ENCODE assay signal across 22 cellular contexts in genomic region chr9:87708989-87709706, GRCh38. TPM values are rescaled to one million over a fixed set of nuclear protein-coding genes. Genes with fewer than 3 reads are reported as not detected.
DNase-seq lines count a peak whose midpoint lies in the region; ATAC-seq, FAIRE-seq and TF ChIP-seq lines count a peak whose summit lies in the region.
"Had no signal": no experiment of that assay in that cellular context is flagged by ENCODE, and none has a peak within 500 bp of the region (broad histone marks: within the 10 kb centered on the region; RNA-seq: fewer than 3 reads in every experiment).

No MANE protein-coding gene starts in this region.

- SMC1A ChIA-PET in GM12878 (lab: Charles Lee; ENCODE audit: uncharacterized antibody, unreplicated experiment): no interaction called here

- no peaks in the 10 kb centered on the region for H3K79me2 ChIP-seq in GM12878 (ENCODE audit: control insufficient read depth, insufficient read depth, low read length)

- peak; percentile 45 to 62 for ATAC-seq in CD4-positive, CD25-positive, alpha-beta regulatory T cell (ENCODE audit: low read depth in 2 of 2)
- ATAC-seq in GM12878 (peak; percentile 53), omental fat pad (ENCODE audit: low FRiP score) (no peak), GM21423 (IDR thresholded peaks at IDR 0.05; ENCODE audit: unreplicated experiment) (no peak)
- ATAC-seq: HCT116, Right ventricle myocardium inferior, upper lobe of right lung had no signal

- POLR2A ChIA-PET in GM12878 (lab: Charles Lee): no interaction called here

- intact Hi-C loops in GM12878 (cut with micrococcal nuclease; ENCODE audit: unreplicated experiment): no loop called here

- peaks cover 0 to 2% (median 0%) of the 10 kb centered on the region in 7 donors for H3K9me3 Mint-ChIP-seq in CD4-positive, CD25-positive, alpha-beta regulatory T cell
- no peaks in the 10 kb centered on the region for H3K9me3 Mint-ChIP-seq in T-helper 1 cell treated with Interleukin-12 subunit alpha and Interleukin-12 subunit beta and Interleukin-4 antibody, amounts not matched to agents 30 μg/mL and 1 μg/mL, for 36 hours

- no TSS peak for BruUV-seq in GM12878 (replicated peaks; lab: Mats Ljungman, UMichigan)

- no peaks in the 10 kb centered on the region for H3K9me3 ChIP-seq in CD4-positive, CD25-positive, alpha-beta regulatory T cell (ENCODE audit: control insufficient read depth in 2 of 2, low read length in 2 of 2)
- no peaks in the 10 kb centered on the region for H3K9me3 ChIP-seq in GM12878 (replicated peaks; ENCODE audit: control insufficient read depth, insufficient read depth, low read length)
- H3K9me3 ChIP-seq: upper lobe of right lung had no signal

- H3K4me3 Mint-ChIP-seq in CD4-positive, CD25-positive, alpha-beta regulatory T cell: peak overlapping the region in 2 of 4 donors; percentile 34 to 74
- H3K4me3 Mint-ChIP-seq in T-helper 1 cell treated with Interleukin-12 subunit alpha and Interleukin-12 subunit beta and Interleukin-4 antibody, amounts not matched to agents 30 μg/mL and 1 μg/mL, for 36 hours: peak overlapping the region; percentile 44
- H3K4me3 Mint-ChIP-seq: IgD-negative memory B cell had no signal

- WGBS in GM12878 (ENCODE audit: insufficient coverage, insufficient replicate concordance, low lambda C conversion rate, missing lambda C conversion rate): 22% methylated on average over 7 of the region's 7 CpGs

- FAIRE-seq in GM12878 (lab: Jason Lieb, UNC): peak; percentile 74

- H3K4me3 ChIP-seq in CD4-positive, CD25-positive, alpha-beta regulatory T cell (ENCODE audit: low read depth, low read length): peak overlapping the region; percentile 43
- no peak overlapping the region for H3K4me3 ChIP-seq in GM12878
- no peak overlapping the region for H3K4me3 ChIP-seq in coronary artery
- H3K4me3 ChIP-seq: upper lobe of right lung had no signal

- H3K36me3 ChIP-seq in CD4-positive, CD25-positive, alpha-beta regulatory T cell (ENCODE audit: control insufficient read depth, insufficient read depth, low read length): no peaks in the 10 kb centered on the region
- H3K36me3 ChIP-seq in GM12878 (ENCODE audit: control insufficient read depth in 2 of 2, insufficient read depth in 2 of 2, low read length in 1 of 2): peaks cover 5 to 10% of the 10 kb centered on the region in 2 experiments; a peak in 3 of 4 replicates

- in situ Hi-C loops in GM12878 (cut with MboI): no loop called here

- H3K4me1 ChIP-seq in CD4-positive, CD25-positive, alpha-beta regulatory T cell (ENCODE audit: control insufficient read depth, insufficient read depth, low read length, poor library complexity, severe bottlenecking): no peaks in the 10 kb centered on the region
- peaks cover 15% of the 10 kb centered on the region for H3K4me1 ChIP-seq in GM12878 (ENCODE audit: control insufficient read depth, insufficient read depth, low read length)

- 0 out of 2 replicates have a peak overlapping the region, but pooled peaks have one; percentile 13 for H3K4me2 ChIP-seq in GM12878 (ENCODE audit: control insufficient read depth, insufficient read depth)

- no peaks in the 10 kb centered on the region for H3K27me3 ChIP-seq in CD4-positive, CD25-positive, alpha-beta regulatory T cell (ENCODE audit: control insufficient read depth, insufficient read depth, low read length)
- no peaks in the 10 kb centered on the region; a peak in 1 of 4 replicates for H3K27me3 ChIP-seq in GM12878 (replicated peaks in 1 of 2; ENCODE audit: control insufficient read depth in 2 of 2, insufficient read depth in 2 of 2, low read length in 1 of 2)
- H3K27me3 ChIP-seq: upper lobe of right lung had no signal

- TF ChIP-seq RAD21 in GM12878 (IDR thresholded peaks at IDR 0.05; ENCODE audit: insufficient read depth, low read depth, low read length): no peak

- no peaks in the 10 kb centered on the region for H4K20me1 ChIP-seq in GM12878 (ENCODE audit: control insufficient read depth, insufficient read depth)

- no peaks in the 10 kb centered on the region for H3K36me3 Mint-ChIP-seq in CD4-positive, CD25-positive, alpha-beta regulatory T cell
- peaks cover 2% of the 10 kb centered on the region for H3K36me3 Mint-ChIP-seq in T-helper 1 cell treated with Interleukin-12 subunit alpha and Interleukin-12 subunit beta and Interleukin-4 antibody, amounts not matched to agents 30 μg/mL and 1 μg/mL, for 36 hours (ENCODE audit: low read depth)
- H3K36me3 Mint-ChIP-seq: IgD-negative memory B cell had no signal

- TF ChIP-seq CTCF in GM12878 (IDR thresholded peaks at IDR 0.05 in 2 of 3, conservative IDR thresholded peaks at IDR 0.05 in 1 of 3; ENCODE audit: control insufficient read depth in 2 of 3, extremely low read depth in 1 of 3, insufficient read depth in 1 of 3, low read depth in 3 of 3, low read length in 3 of 3) (no peak), omental fat pad (IDR thresholded peaks at IDR 0.05) (no peak), coronary artery (IDR thresholded peaks at IDR 0.05) (no peak)

- peaks cover 11% of the 10 kb centered on the region for H3K27me3 Mint-ChIP-seq in CD4-positive, CD25-positive, alpha-beta regulatory T cell
- H3K27me3 Mint-ChIP-seq in T-helper 1 cell treated with Interleukin-12 subunit alpha and Interleukin-12 subunit beta and Interleukin-4 antibody, amounts not matched to agents 30 μg/mL and 1 μg/mL, for 36 hours (ENCODE audit: low read depth): peaks cover 40% of the 10 kb centered on the region

- DNase-seq in activated T-cell treated with anti-CD3 and anti-CD28 coated beads for 24 hours (ENCODE audit: low read depth) (peak; percentile 8), GM12878 (ENCODE audit: low read depth, low spot score) (no peak), omental fat pad (ENCODE audit: low spot score) (no peak), coronary artery (ENCODE audit: low spot score) (no peak)
- DNase-seq in activated T-cell treated with anti-CD3 and anti-CD28 coated beads, Interleukin-2, amount 50 U/mL, for 1 hour: no peak
- DNase-seq in CD4-positive, CD25-positive, alpha-beta regulatory T cell: peak in 1 of 3 donors; percentile 61
- DNase-seq: ACHN; anterior cingulate cortex; C1 segment of cervical spinal cord; DMS153; NCI-H1105 treated with DMSO at 0.1 percent for 48 hours; NCI-H2029 treated with DMSO at 0.1 percent for 48 hours; OCI-M1; retina; stimulated activated CD8-positive, alpha-beta memory T cell treated with anti-CD3 and anti-CD28 coated beads, Interleukin-4, amount 100 ng/mL, for 48 hours; substantia nigra; upper lobe of right lung had no signal

- RAD21 ChIA-PET in GM12878 (lab: Charles Lee; ENCODE audit: unreplicated experiment): no interaction called here

- H3K27ac Mint-ChIP-seq in CD4-positive, CD25-positive, alpha-beta regulatory T cell: peak overlapping the region; percentile 6 to 79 (median 62)
- peak overlapping the region; percentile 55 for H3K27ac Mint-ChIP-seq in T-helper 1 cell treated with Interleukin-12 subunit alpha and Interleukin-12 subunit beta and Interleukin-4 antibody, amounts not matched to agents 30 μg/mL and 1 μg/mL, for 36 hours
- H3K27ac Mint-ChIP-seq: IgD-negative memory B cell had no signal

- H3K27ac ChIP-seq in CD4-positive, CD25-positive, alpha-beta regulatory T cell (ENCODE audit: insufficient read depth, low read length, poor library complexity, severe bottlenecking): no peak overlapping the region
- H3K27ac ChIP-seq in GM12878 (ENCODE audit: control insufficient read depth, insufficient read depth) (no peak overlapping the region), coronary artery (no peak overlapping the region)
- H3K27ac ChIP-seq: upper lobe of right lung had no signal

- peaks cover 10 to 39% (median 21%) of the 10 kb centered on the region in 4 donors for H3K4me1 Mint-ChIP-seq in CD4-positive, CD25-positive, alpha-beta regulatory T cell
- H3K4me1 Mint-ChIP-seq in T-helper 1 cell treated with Interleukin-12 subunit alpha and Interleukin-12 subunit beta and Interleukin-4 antibody, amounts not matched to agents 30 μg/mL and 1 μg/mL, for 36 hours (ENCODE audit: low read depth): peaks cover 37% of the 10 kb centered on the region
- H3K4me1 Mint-ChIP-seq: IgD-negative memory B cell had no signal

- H2AFZ ChIP-seq in GM12878 (ENCODE audit: control insufficient read depth, low read depth, low read length): no peak overlapping the region

- no peak overlapping the region for H3K9ac ChIP-seq in GM12878 (ENCODE audit: control insufficient read depth, insufficient read depth, low read length)

- CTCF ChIA-PET in GM12878 (lab: Yijun Ruan, JAX): no interaction called here

- no peak for TF ChIP-seq EP300 in GM12878 (IDR thresholded peaks at IDR 0.05; ENCODE audit: borderline replicate concordance in 1 of 2, control insufficient read depth in 1 of 2, low read depth in 2 of 2, low read length in 2 of 2)

- TF ChIP-seq POLR2A in GM12878 (IDR thresholded peaks at IDR 0.05; ENCODE audit: low read depth, low read length): no peak

TF ChIP-seq in GM12878, 131 proteins besides CTCF, POLR2A, EP300 and RAD21 (continues in another document):
- TF ChIP-seq RUNX3 (IDR thresholded peaks at IDR 0.05; ENCODE audit: low read length): peak; percentile 58; the same call in 1 of the 2 replicates

RNA-seq across cellular contexts. Expression of gene CTSL, which starts 16.8 kb away (rescaled TPM):
- 1.2 TPM for total RNA-seq in CD4-positive, CD25-positive, alpha-beta regulatory T cell
- polyA plus RNA-seq in CD4-positive, CD25-positive, alpha-beta regulatory T cell: 10 to 100 TPM in 1 of 4 donors, 1 to 10 TPM in 3; 1.5 to 10.6 (median 3.4) TPM
- 0.33 TPM in 1 of 2 replicates, not detected in the other for total RNA-seq in GM12878 (2013; cell fraction: nucleolus; rRNA removed)
- total RNA-seq in GM12878 (2014; rRNA removed): not detected in 2 replicates
- total RNA-seq in GM12878 (2014; rRNA removed; fragmentation: Illumina TruSeq; extraction: Trizol): not detected in 2 replicates
- 0.72 TPM in 1 of 2 replicates, not detected in the other for total RNA-seq in GM12878 (2021)
- polyA plus RNA-seq in GM12878 (2011; ENCODE audit: low read depth): not detected
- not detected in 2 replicates for polyA plus RNA-seq in GM12878 (2011; rRNA removed)
- polyA plus RNA-seq in GM12878 (2011; cell fraction: cytosol; rRNA removed): not detected in 2 replicates
- not detected in 2 replicates for polyA plus RNA-seq in GM12878 (2011; cell fraction: nucleus; rRNA removed)
- polyA plus RNA-seq in GM12878 (2012): not detected in 2 replicates
- polyA plus RNA-seq in GM12878 (2014; fragmentation: Illumina TruSeq; extraction: Trizol): not detected in 2 replicates
- polyA plus RNA-seq in GM12878 (2014; fragmentation: Nextera tagmentation; extraction: Ambion mirVana): not detected
- polyA plus RNA-seq in GM12878 (2014; rRNA removed): not detected in 2 replicates
- under 1 TPM in 1 of 2 experiments, not detected in 1; 0.24 TPM for polyA plus RNA-seq in GM12878 (2016; fragmentation: Nextera tagmentation; extraction: Ambion mirVana)
- not detected in 2 replicates for polyA minus RNA-seq in GM12878 (2011; rRNA and poly(A)+ RNA removed)
- polyA minus RNA-seq in GM12878 (2011; cell fraction: cytosol; rRNA and poly(A)+ RNA removed): 1.2 and 1.7 TPM in 2 replicates
- polyA minus RNA-seq in GM12878 (2011; cell fraction: nucleus; rRNA and poly(A)+ RNA removed): 0.29 TPM in 1 of 2 replicates, not detected in the other
- total RNA-seq in omental fat pad: 100 to 1,000 TPM; 160 to 932 (median 321) TPM

Comparison
In these comparisons a context has a peak if more than half of its experiments do, and no peak if none do; other contexts are left out.
1. ATAC-seq: peak in CD4-positive, CD25-positive, alpha-beta regulatory T cell (2 of 2) and GM12878 (single experiment); none in omental fat pad (single experiment) and GM21423 (single experiment).
2. RNA of gene CTSL, which starts 16.8 kb away (total RNA-seq): 160 to 932 TPM in omental fat pad; 1.2 TPM in CD4-positive, CD25-positive, alpha-beta regulatory T cell (single experiment) and 0.33 to 0.72 TPM in GM12878; every median in the first group is over 10 times any median in the second.